In genomic region chr6:11258260-11259237, GRCh38 we compare ENCODE assay signal across 9 cellular contexts. TPM values are rescaled to one million over a fixed set of nuclear protein-coding genes. Genes with fewer than 3 reads are reported as not detected.
DNase-seq lines count a peak whose midpoint lies in the region; ATAC-seq and TF ChIP-seq lines count a peak whose summit lies in the region.
"Had no signal": no experiment of that assay in that cellular context is flagged by ENCODE, and none has a peak within 500 bp of the region (broad histone marks: within the 10 kb centered on the region; RNA-seq: fewer than 3 reads in every experiment).

No MANE protein-coding gene starts in this region.

- H3K27me3 ChIP-seq in thymus (ENCODE audit: control insufficient read depth, insufficient read depth), result no peaks in the 10 kb centered on the region
- no peaks in the 10 kb centered on the region for H3K27me3 ChIP-seq in osteoblast (ENCODE audit: insufficient read depth, low read length)
- H3K27me3 ChIP-seq: pancreas had no signal

- no peaks in the 10 kb centered on the region for H3K36me3 ChIP-seq in thymus (ENCODE audit: control insufficient read depth, insufficient read depth)
- H3K36me3 ChIP-seq in osteoblast (ENCODE audit: insufficient read depth, low read length), result no peaks in the 10 kb centered on the region
- H3K36me3 ChIP-seq: pancreas had no signal

- H3K4me2 ChIP-seq in osteoblast (ENCODE audit: insufficient read depth, low read length), result no peak overlapping the region

- 51% methylated on average over 2 of the region's 2 CpGs for WGBS in thymus

- H3K4me1 ChIP-seq in thymus (ENCODE audit: control insufficient read depth, insufficient read depth, low read length) (peaks cover 15% of the 10 kb centered on the region), osteoblast (ENCODE audit: insufficient read depth, low read length) (peaks cover 12% of the 10 kb centered on the region)

- no peaks in the 10 kb centered on the region for H3K9me3 ChIP-seq in thymus (ENCODE audit: control insufficient read depth)
- H3K9me3 ChIP-seq in osteoblast (ENCODE audit: low read depth, low read length), result no peaks in the 10 kb centered on the region
- H3K9me3 ChIP-seq: pancreas had no signal

- DNase-seq in activated gamma-delta T cell treated with Interleukin-2 at 50 U/mL for 16 hours (peak; percentile 39), activated gamma-delta T cell (lab: John Stamatoyannopoulos, UW) (no peak), KBM-7 (peak; percentile 40), 8988T (no peak), osteoblast (ENCODE audit: insufficient read length, low spot score, missing footprints) (no peak)
- DNase-seq in central memory CD4-positive, alpha-beta T cell, result peak; percentile 65
- DNase-seq: pancreas had no signal

- ATAC-seq in GM19467 (IDR thresholded peaks at IDR 0.05; ENCODE audit: unreplicated experiment), result no peak

- H3K27ac ChIP-seq in thymus (ENCODE audit: low read depth) (peak overlapping the region; percentile 19), osteoblast (ENCODE audit: low read depth, low read length) (no peak overlapping the region)
- H3K27ac ChIP-seq: pancreas had no signal

- no peak overlapping the region for H2AFZ ChIP-seq in osteoblast (ENCODE audit: low read length)

- no peak overlapping the region for H3K4me3 ChIP-seq in thymus (ENCODE audit: low read length)
- H3K4me3 ChIP-seq in osteoblast (ENCODE audit: insufficient read depth, low read length), result no peak overlapping the region
- H3K4me3 ChIP-seq: pancreas had no signal

- TF ChIP-seq CTCF in osteoblast (IDR thresholded peaks at IDR 0.05; ENCODE audit: extremely low read depth, low read depth, low read length), result no peak

- H4K20me1 ChIP-seq in osteoblast (ENCODE audit: insufficient read depth, low read length), result no peaks in the 10 kb centered on the region

- in situ Hi-C loops in KBM-7 (cut with MboI; ENCODE audit: low pct_unique_long_range_greater_than_20kb, low sequenced_read_pairs), result no loop called here

- no peaks in the 10 kb centered on the region for H3K79me2 ChIP-seq in osteoblast (ENCODE audit: insufficient read depth, low read length)

RNA-seq across cellular contexts. Expression of gene NEDD9, which starts 26.1 kb away (rescaled TPM):
- 15.0 TPM for polyA plus RNA-seq in thymus
- 23.0 and 32.9 TPM in 2 replicates for total RNA-seq in osteoblast

Comparison
In these comparisons a context has a peak if more than half of its experiments do, and no peak if none do; other contexts are left out.
1. DNase-seq: peak in activated gamma-delta T cell treated with Interleukin-2 at 50 U/mL for 16 hours (single experiment), KBM-7 (single experiment) and central memory CD4-positive, alpha-beta T cell (single experiment); none in activated gamma-delta T cell (single experiment), 8988T (single experiment) and osteoblast (single experiment).